ENCODE assay signal across 19 cellular contexts in the genomic region with DNA sequence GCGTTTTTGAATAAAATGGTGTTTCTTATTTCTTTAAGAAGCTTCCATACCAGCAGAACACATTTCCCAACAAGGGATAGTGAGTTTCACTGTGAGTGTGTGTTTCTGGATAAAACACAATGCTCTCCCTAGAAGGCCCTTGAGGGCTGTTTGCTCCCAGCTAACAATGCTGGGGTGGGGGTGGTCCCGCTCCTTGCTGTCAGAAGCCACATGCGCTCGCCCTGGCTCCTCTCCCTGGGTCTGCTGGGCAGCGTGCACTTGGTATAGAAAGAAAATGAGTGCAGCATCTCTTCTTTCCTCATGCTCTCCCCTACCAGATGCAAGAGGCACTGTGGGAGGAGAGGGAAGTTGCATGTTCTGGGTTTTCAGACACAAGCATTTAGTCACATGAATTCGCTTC.
"Had no signal": no experiment of that assay in that cellular context is flagged by ENCODE, and none has a peak within 500 bp of the region (broad histone marks: within the 10 kb centered on the region; RNA-seq: fewer than 3 reads in every experiment).

No MANE protein-coding gene starts in this region.

- H3K36me3 ChIP-seq: adrenal gland had no signal

- H3K4me3 Mint-ChIP-seq: activated CD8-positive, alpha-beta T cell treated with anti-CD3 and anti-CD28 coated beads for 36 hours; activated naive CD8-positive, alpha-beta T cell treated with anti-CD3 and anti-CD28 coated beads, Interleukin-2, amount 10 ng/mL, durations not matched to agents 7 days and 5 days had no signal

- H3K9ac ChIP-seq: SK-N-SH had no signal

- H3K9me3 ChIP-seq: adrenal gland, SK-N-SH had no signal

- H3K36me3 Mint-ChIP-seq: activated naive CD8-positive, alpha-beta T cell treated with anti-CD3 and anti-CD28 coated beads, Interleukin-2, amount 10 ng/mL, durations not matched to agents 7 days and 5 days had no signal

- H3K4me1 ChIP-seq: adrenal gland had no signal

- H3K27ac Mint-ChIP-seq: activated CD8-positive, alpha-beta T cell treated with anti-CD3 and anti-CD28 coated beads for 36 hours; activated naive CD8-positive, alpha-beta T cell treated with anti-CD3 and anti-CD28 coated beads, Interleukin-2, amount 10 ng/mL, durations not matched to agents 7 days and 5 days had no signal

- H3K4me1 Mint-ChIP-seq: activated naive CD8-positive, alpha-beta T cell treated with anti-CD3 and anti-CD28 coated beads, Interleukin-2, amount 10 ng/mL, durations not matched to agents 7 days and 5 days had no signal

- ATAC-seq: activated CD4-positive, CD25-positive, alpha-beta regulatory T cell treated with anti-CD3 and anti-CD28 coated beads, Interleukin-2, amount 50 U/mL, for 24 hours; activated CD8-positive, alpha-beta T cell treated with anti-CD3 and anti-CD28 coated beads for 36 hours had no signal

- H3K27me3 ChIP-seq: adrenal gland had no signal

- H3K9me3 Mint-ChIP-seq: activated CD8-positive, alpha-beta T cell treated with anti-CD3 and anti-CD28 coated beads for 36 hours; activated naive CD8-positive, alpha-beta T cell treated with anti-CD3 and anti-CD28 coated beads, Interleukin-2, amount 10 ng/mL, durations not matched to agents 7 days and 5 days had no signal

- H3K27me3 Mint-ChIP-seq: activated CD8-positive, alpha-beta T cell treated with anti-CD3 and anti-CD28 coated beads for 36 hours; activated naive CD8-positive, alpha-beta T cell treated with anti-CD3 and anti-CD28 coated beads, Interleukin-2, amount 10 ng/mL, durations not matched to agents 7 days and 5 days had no signal

- DNase-seq: activated CD4-positive, alpha-beta T cell treated with anti-CD3 and anti-CD28 coated beads for 4 hours; activated CD8-positive, alpha-beta memory T cell treated with anti-CD3 and anti-CD28 coated beads, Interleukin-2, amount 50 U/mL, for 4 hours; activated CD8-positive, alpha-beta T cell treated with anti-CD3 and anti-CD28 coated beads for 36 hours; activated naive CD4-positive, alpha-beta T cell treated with anti-CD3 and anti-CD28 coated beads, Interleukin-2, amount 50 U/mL, for 16 hours; activated naive CD8-positive, alpha-beta T cell treated with anti-CD3 and anti-CD28 coated beads, Interleukin-2, amount 10 ng/mL, durations not matched to agents 7 days and 5 days; adrenal gland; anterior cingulate cortex; cerebellar nuclear complex; MM.1S; NCI-H1105 treated with DMSO at 0.1 percent for 48 hours; NCI-H146; NCI-H187 treated with DMSO at 0.1 percent for 48 hours; NCI-H2081 treated with DMSO at 0.1 percent for 48 hours; NCI-H446; NCI-H524; NCI-H748 treated with DMSO at 0.1 percent for 48 hours; SK-N-SH; T-helper 1 cell had no signal

- H3K4me3 ChIP-seq: adrenal gland had no signal
